In genomic region chr6:137099689-137100398, GRCh38 we compare ENCODE assay signal across 23 cellular contexts. TPM values are rescaled to one million over a fixed set of nuclear protein-coding genes. Genes with fewer than 3 reads are reported as not detected.
A peak's percentile ranks its signal among the peaks of the same experiment; 100 is the strongest.
DNase-seq lines count a peak whose midpoint lies in the region; ATAC-seq, FAIRE-seq and TF ChIP-seq lines count a peak whose summit lies in the region.
"Had no signal": no experiment of that assay in that cellular context is flagged by ENCODE, and none has a peak within 500 bp of the region (broad histone marks: within the 10 kb centered on the region; RNA-seq: fewer than 3 reads in every experiment).

No MANE protein-coding gene starts in this region.

- no peak overlapping the region for H3K4me3 ChIP-seq in colonic mucosa
- H3K4me3 ChIP-seq: SJCRH30 had no signal

- peak; percentile 16 for FAIRE-seq in D721Med (lab: Jason Lieb, UNC)
- FAIRE-seq: TTC549 had no signal

- H3K27ac ChIP-seq in colonic mucosa = no peak overlapping the region
- H3K27ac ChIP-seq: SJCRH30 had no signal

- no peaks in the 10 kb centered on the region for H3K27me3 ChIP-seq in colonic mucosa
- H3K27me3 ChIP-seq: SJCRH30 had no signal

- no peak overlapping the region for H3K9ac ChIP-seq in colonic mucosa (ENCODE audit: low read depth in 2 of 2, low read length in 2 of 2)

- TF ChIP-seq CTCF in D721Med (IDR thresholded peaks at IDR 0.05; ENCODE audit: insufficient read depth, missing control alignments) (no peak), colonic mucosa (IDR thresholded peaks at IDR 0.05) (no peak)

- ATAC-seq in GM21423 (IDR thresholded peaks at IDR 0.05; ENCODE audit: unreplicated experiment) = peak; percentile 17
- ATAC-seq in left colon = peak; percentile 58
- ATAC-seq: activated naive CD8-positive, alpha-beta T cell treated with anti-CD3 and anti-CD28 coated beads, Interleukin-2, amount 50 U/mL, for 24 hours; activated T-cell treated with anti-CD3 and anti-CD28 coated beads, Interleukin-2, amount 50 U/mL, for 4 hours; naive thymus-derived CD4-positive, alpha-beta T cell; stimulated activated naive CD8-positive, alpha-beta T cell treated with anti-CD3 and anti-CD28 coated beads, Interleukin-15, amount 100 ng/mL, for 72 hours had no signal

- intact Hi-C loops in left colon (cut with DNase I, micrococcal nuclease) (loop anchor here in 1 of 2 donors (10.0 kb wide), 1 partner anchor 215 kb away; no protein-coding TSS in a partner anchor), colonic mucosa (cut with DNase I) (loop anchor here (5.0 kb wide), 1 partner anchor 542 kb away; no protein-coding TSS in a partner anchor)

- no peaks in the 10 kb centered on the region for H3K36me3 ChIP-seq in colonic mucosa
- H3K36me3 ChIP-seq: SJCRH30 had no signal

- H3K9me3 ChIP-seq in colonic mucosa = no peaks in the 10 kb centered on the region
- H3K9me3 ChIP-seq: SJCRH30 had no signal

- peak; percentile 25 for DNase-seq in D721Med (ENCODE audit: insufficient read length, low spot score)
- DNase-seq in NCI-H82 treated with DMSO at 0.1 percent for 48 hours (lab: John Stamatoyannopoulos, UW; ENCODE audit: unreplicated experiment) = peak; percentile 85
- no peak for DNase-seq in left colon
- DNase-seq in NCI-H1436 (lab: John Stamatoyannopoulos, UW) = no peak
- DNase-seq in NCI-H526 treated with DMSO at 0.1 percent for 48 hours (lab: John Stamatoyannopoulos, UW) = no peak
- DNase-seq in colonic mucosa = no peak
- no peak for DNase-seq in NCI-H1048 (lab: John Stamatoyannopoulos, UW)
- DNase-seq: ACHN; activated CD4-positive, alpha-beta T cell treated with anti-CD3 and anti-CD28 coated beads, Interleukin-2, amount 50 U/mL, for 48 hours; activated naive CD8-positive, alpha-beta T cell treated with anti-CD3 and anti-CD28 coated beads, Interleukin-2, amount 50 U/mL, for 24 hours; activated T-cell treated with anti-CD3 and anti-CD28 coated beads, Interleukin-2, amount 50 U/mL, for 4 hours; caudate nucleus; COR-L47; effector CD4-positive, alpha-beta T cell; GDM1; HCEC 1CT; KBM-7; naive thymus-derived CD4-positive, alpha-beta T cell; NCI-H1105; stimulated activated naive CD8-positive, alpha-beta T cell treated with anti-CD3 and anti-CD28 coated beads, Interleukin-15, amount 100 ng/mL, for 72 hours had no signal

- no peaks in the 10 kb centered on the region for H3K4me1 ChIP-seq in colonic mucosa

RNA-seq across cellular contexts. Expression of gene IL20RA, which starts 55.1 kb away (rescaled TPM):
- total RNA-seq in left colon (10 to 100 TPM; 11.8 to 13.4 TPM), colonic mucosa (10 to 100 TPM; 12.2 to 12.8 TPM)
- total RNA-seq: naive thymus-derived CD4-positive, alpha-beta T cell had no signal

Comparison
In these comparisons a context has a peak if more than half of its experiments do, and no peak if none do; other contexts are left out.
1. DNase-seq: peak in D721Med (single experiment) and NCI-H82 treated with DMSO at 0.1 percent for 48 hours (single experiment); none in left colon (0 of 2), NCI-H1436 (single experiment), NCI-H526 treated with DMSO at 0.1 percent for 48 hours (single experiment), colonic mucosa (single experiment) and NCI-H1048 (single experiment).